22 cellular contexts compared by ENCODE assay signal in the genomic region with DNA sequence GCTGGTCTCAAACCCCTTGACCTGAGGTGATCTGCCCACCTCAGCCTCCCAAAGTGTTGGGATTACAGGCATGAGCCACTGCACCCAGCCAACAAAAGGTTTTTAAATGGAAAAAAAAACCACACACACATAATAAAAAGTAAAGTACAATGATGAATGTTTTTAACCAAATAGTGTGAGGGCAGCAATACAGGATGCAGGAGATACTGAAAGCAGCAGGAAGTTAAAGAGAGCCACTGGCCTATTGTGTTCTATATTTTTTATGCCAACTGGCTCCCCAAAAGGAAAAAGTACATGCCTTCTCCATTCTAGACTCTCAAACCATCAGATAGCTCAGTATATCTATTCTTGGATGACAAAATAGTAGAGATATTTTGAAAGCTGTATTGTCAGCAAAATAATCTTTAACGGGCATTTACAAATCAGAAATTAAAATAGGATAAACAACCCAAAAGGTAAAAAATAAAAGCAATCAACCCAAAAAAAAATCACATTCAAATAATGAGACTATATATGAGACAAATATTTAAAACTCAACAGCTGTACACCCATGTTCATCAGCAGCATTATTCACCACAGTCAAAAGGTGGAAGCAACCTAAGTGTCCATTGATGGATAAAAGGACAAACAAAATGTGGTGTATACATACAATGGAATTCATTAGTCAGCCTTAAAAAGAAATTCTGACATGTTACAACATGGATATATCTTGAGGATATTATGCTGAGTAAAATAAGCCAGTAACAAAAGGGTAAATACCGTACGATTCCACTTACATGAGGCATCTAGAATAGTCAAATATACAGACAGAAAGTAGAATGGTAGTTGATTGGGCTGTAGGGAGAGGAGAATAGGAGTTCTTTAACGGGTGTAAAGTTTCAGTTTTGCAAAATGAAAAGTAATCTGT. TPM values are rescaled to one million over a fixed set of nuclear protein-coding genes. Genes with fewer than 3 reads are reported as not detected.
DNase-seq lines count a peak whose midpoint lies in the region; ATAC-seq, FAIRE-seq and TF ChIP-seq lines count a peak whose summit lies in the region.
"Had no signal": no experiment of that assay in that cellular context is flagged by ENCODE, and none has a peak within 500 bp of the region (broad histone marks: within the 10 kb centered on the region; RNA-seq: fewer than 3 reads in every experiment).

No MANE protein-coding gene starts in this region.

- POLR2A ChIA-PET in HepG2 (lab: Yijun Ruan, JAX), result no interaction called here

- H3K36me3 Mint-ChIP-seq in activated naive CD8-positive, alpha-beta T cell treated with anti-CD3 and anti-CD28 coated beads, Interleukin-2, amount 50 U/mL, for 24 hours (ENCODE audit: low read depth), result peaks cover 36% of the 10 kb centered on the region

- H3K27me3 ChIP-seq in HepG2 (ENCODE audit: control insufficient read depth in 1 of 2, insufficient read depth in 2 of 2, low read length in 2 of 2) (no peaks in the 10 kb centered on the region), right lobe of liver (no peaks in the 10 kb centered on the region), heart left ventricle (no peaks in the 10 kb centered on the region)
- H3K27me3 ChIP-seq: BLaER1 had no signal

- no peak for FAIRE-seq in HepG2 (lab: Jason Lieb, UNC)
- FAIRE-seq: GM12878, H54, RCC 7860 had no signal

- no peak overlapping the region for H2AFZ ChIP-seq in HepG2 (ENCODE audit: low read length)

- no peak overlapping the region for H3K27ac ChIP-seq in HepG2 (ENCODE audit: extremely low read length, insufficient read depth, low read length)
- no peak overlapping the region for H3K27ac ChIP-seq in right lobe of liver
- no peak overlapping the region for H3K27ac ChIP-seq in heart left ventricle
- H3K27ac ChIP-seq: BLaER1 had no signal

- peak overlapping the region; percentile 46 for H3K27ac Mint-ChIP-seq in activated naive CD8-positive, alpha-beta T cell treated with anti-CD3 and anti-CD28 coated beads, Interleukin-2, amount 50 U/mL, for 24 hours
- H3K27ac Mint-ChIP-seq: CD4-positive, alpha-beta T cell had no signal

- intact Hi-C loops in HepG2 (cut with micrococcal nuclease; ENCODE audit: unreplicated experiment) (no loop called here), right lobe of liver (cut with DNase I) (no loop called here), heart left ventricle (cut with DNase I) (no loop called here)

- TF ChIP-seq POLR2A in HepG2 (IDR thresholded peaks at IDR 0.05; ENCODE audit: insufficient read depth in 1 of 2, low read depth in 2 of 2, low read length in 2 of 2) (no peak), right lobe of liver (IDR thresholded peaks at IDR 0.05) (no peak), heart left ventricle (IDR thresholded peaks at IDR 0.05) (no peak)

- in situ Hi-C loops in HepG2 (cut with HindIII; ENCODE audit: extremely low pct_ligation_motif_present, low pct_unique_long_range_greater_than_20kb), result no loop called here

- H3K9me3 ChIP-seq in HepG2 (ENCODE audit: low read length) (no peaks in the 10 kb centered on the region), right lobe of liver (no peaks in the 10 kb centered on the region), heart left ventricle (no peaks in the 10 kb centered on the region)
- H3K9me3 ChIP-seq: BLaER1 had no signal

- ATAC-seq in HepG2 (no peak), right lobe of liver (no peak), heart left ventricle (no peak)
- ATAC-seq in activated naive CD8-positive, alpha-beta T cell treated with anti-CD3 and anti-CD28 coated beads, Interleukin-2, amount 50 U/mL, for 24 hours, result no peak
- ATAC-seq: GM12878 had no signal

- 98% methylated on average over 4 of the region's 4 CpGs for WGBS in HepG2 (ENCODE audit: low lambda C conversion rate)
- WGBS in right lobe of liver (ENCODE audit: insufficient coverage, low coverage, low lambda C conversion rate, missing lambda C conversion rate), result 84% methylated on average over 4 of the region's 4 CpGs
- 94 to 96% (median 96%) methylated on average over 4 of the region's 4 CpGs for WGBS in heart left ventricle, 4 donors

- peaks cover 2% of the 10 kb centered on the region for H3K4me1 Mint-ChIP-seq in activated naive CD8-positive, alpha-beta T cell treated with anti-CD3 and anti-CD28 coated beads, Interleukin-2, amount 50 U/mL, for 24 hours

- TF ChIP-seq CTCF in HepG2 (CRISPR knock-in tag; IDR thresholded peaks at IDR 0.05) (no peak), right lobe of liver (IDR thresholded peaks at IDR 0.05) (no peak), epithelial cell of esophagus (IDR thresholded peaks at IDR 0.05; ENCODE audit: insufficient read depth, low read depth, low read length, missing control alignments) (no peak), heart left ventricle (IDR thresholded peaks at IDR 0.05) (no peak)

- no peak overlapping the region for H3K9ac ChIP-seq in HepG2 (ENCODE audit: insufficient read depth, low read depth, low read length)
- H3K9ac ChIP-seq: BLaER1 had no signal

- H3K4me3 Mint-ChIP-seq in activated naive CD8-positive, alpha-beta T cell treated with anti-CD3 and anti-CD28 coated beads, Interleukin-2, amount 50 U/mL, for 24 hours, result no peak overlapping the region
- H3K4me3 Mint-ChIP-seq: CD4-positive, alpha-beta T cell had no signal

- CTCF ChIA-PET in HepG2 (lab: Yijun Ruan, JAX; ENCODE audit: low intra/inter-chr PET ratio, low total read pairs), result no interaction called here

- H3K27me3 Mint-ChIP-seq in activated naive CD8-positive, alpha-beta T cell treated with anti-CD3 and anti-CD28 coated beads, Interleukin-2, amount 50 U/mL, for 24 hours, result no peaks in the 10 kb centered on the region
- H3K27me3 Mint-ChIP-seq: CD4-positive, alpha-beta T cell had no signal

- TF ChIP-seq EP300 in HepG2 (IDR thresholded peaks at IDR 0.05; ENCODE audit: low read depth in 2 of 2, low read length in 2 of 2) (no peak), HepG2 (CRISPR knock-in tag; IDR thresholded peaks at IDR 0.05; ENCODE audit: borderline replicate concordance) (no peak)

- H3K4me1 ChIP-seq in HepG2 (ENCODE audit: insufficient read depth, low read length) (no peaks in the 10 kb centered on the region), right lobe of liver (no peaks in the 10 kb centered on the region), heart left ventricle (no peaks in the 10 kb centered on the region)
- H3K4me1 ChIP-seq: BLaER1 had no signal

- H3K4me2 ChIP-seq in HepG2 (ENCODE audit: low read depth, low read length), result no peak overlapping the region
- H3K4me2 ChIP-seq: BLaER1 had no signal

- peaks cover 13 to 54% of the 10 kb centered on the region in 2 experiments for H3K36me3 ChIP-seq in HepG2 (replicated peaks in 1 of 2; ENCODE audit: control insufficient read depth in 1 of 2, insufficient read depth in 2 of 2, low read length in 2 of 2)
- H3K36me3 ChIP-seq in right lobe of liver, result peaks cover 0 to 63% (median 17%) of the 10 kb centered on the region in 4 donors
- H3K36me3 ChIP-seq in heart left ventricle, result peaks cover 0 to 96% (median 84%) of the 10 kb centered on the region in 9 donors

- no peak for TF ChIP-seq RAD21 in HepG2 (CRISPR knock-in tag; IDR thresholded peaks at IDR 0.05)

- H3K9me3 Mint-ChIP-seq in activated naive CD8-positive, alpha-beta T cell treated with anti-CD3 and anti-CD28 coated beads, Interleukin-2, amount 50 U/mL, for 24 hours, result no peaks in the 10 kb centered on the region
- H3K9me3 Mint-ChIP-seq: CD4-positive, alpha-beta T cell had no signal

- no peaks in the 10 kb centered on the region for H3K79me2 ChIP-seq in HepG2 (ENCODE audit: insufficient read depth, low read length)

- no peaks in the 10 kb centered on the region for H4K20me1 ChIP-seq in HepG2 (ENCODE audit: insufficient read depth, low read length)
- H4K20me1 ChIP-seq: BLaER1 had no signal

- BruUV-seq in HepG2 (replicated peaks; lab: Mats Ljungman, UMichigan), result no TSS peak

- DNase-seq in HepG2 (ENCODE audit: low spot score) (no peak), right lobe of liver (no peak), epithelial cell of esophagus (ENCODE audit: low read depth) (peak; percentile 91), OCI-M2 (lab: John Stamatoyannopoulos, UW; ENCODE audit: unreplicated experiment) (no peak), heart left ventricle (no peak), kidney glomerular epithelial cell (lab: John Stamatoyannopoulos, UW) (no peak)
- no peak for DNase-seq in activated naive CD8-positive, alpha-beta T cell treated with anti-CD3 and anti-CD28 coated beads, Interleukin-2, amount 50 U/mL, for 24 hours
- DNase-seq: ACHN; CD4-positive, alpha-beta T cell; COR-L47; DMS79 treated with DMSO at 0.1 percent for 48 hours; KG1; NCI-H1092 treated with DMSO at 0.1 percent for 48 hours; NCI-H2029 treated with DMSO at 0.1 percent for 48 hours; NCI-H2171 treated with DMSO at 0.1 percent for 48 hours; NCI-H446; NCI-H526; Right ventricle myocardium superior had no signal

- H3K4me3 ChIP-seq in HepG2 (replicated peaks in 1 of 3; ENCODE audit: insufficient read depth in 1 of 3, low read depth in 2 of 3, low read length in 3 of 3), result no peak overlapping the region
- H3K4me3 ChIP-seq in right lobe of liver, result no peak overlapping the region
- H3K4me3 ChIP-seq in epithelial cell of esophagus (ENCODE audit: low read length), result no peak overlapping the region
- H3K4me3 ChIP-seq in heart left ventricle, result no peak overlapping the region
- H3K4me3 ChIP-seq: BLaER1, GM12878 had no signal

RNA-seq across cellular contexts. Expression of a gene that starts 26.2 kb away (rescaled TPM):
- 8.7 and 13.3 TPM in 2 replicates for total RNA-seq in HepG2 (2016; rRNA removed; fragmentation: Illumina TruSeq; extraction: Trizol)
- total RNA-seq in HepG2 (2016; cell fraction: cytosol; rRNA removed; fragmentation: Illumina TruSeq; extraction: Trizol; ENCODE audit: low read depth), result 0.88 and 1.0 TPM in 2 replicates
- 8.7 and 14.2 TPM in 2 replicates for total RNA-seq in HepG2 (2016; cell fraction: insoluble cytoplasmic fraction; rRNA removed; fragmentation: Illumina TruSeq; extraction: Trizol)
- 5.0 and 5.9 TPM in 2 replicates for total RNA-seq in HepG2 (2016; cell fraction: membrane; rRNA removed; fragmentation: Illumina TruSeq; extraction: Trizol)
- 5.4 TPM in 2 replicates for total RNA-seq in HepG2 (2016; cell fraction: nucleus; rRNA removed; fragmentation: Illumina TruSeq; extraction: Trizol)
- 3.0 and 3.8 TPM in 2 replicates for polyA plus RNA-seq in HepG2 (2011; rRNA removed)
- polyA plus RNA-seq in HepG2 (2011; cell fraction: cytosol; rRNA removed), result 1.4 and 2.1 TPM in 2 replicates
- polyA plus RNA-seq in HepG2 (2011; cell fraction: nucleus; rRNA removed), result 0.66 and 1.2 TPM in 2 replicates
- 3.4 and 5.6 TPM in 2 replicates for polyA plus RNA-seq in HepG2 (2012)
- 0.46 and 0.78 TPM in 2 replicates for polyA plus RNA-seq in HepG2 (2016; cell fraction: cytosol; fragmentation: Illumina TruSeq; extraction: Trizol; ENCODE audit: low read depth)
- 12.1 and 12.2 TPM in 2 replicates for polyA plus RNA-seq in HepG2 (2016; cell fraction: insoluble cytoplasmic fraction; fragmentation: Illumina TruSeq; extraction: Trizol; ENCODE audit: low read depth)
- polyA plus RNA-seq in HepG2 (2016; cell fraction: membrane; fragmentation: Illumina TruSeq; extraction: Trizol; ENCODE audit: low read depth), result 2.2 and 2.3 TPM in 2 replicates
- polyA plus RNA-seq in HepG2 (2016; cell fraction: nucleus; fragmentation: Illumina TruSeq; extraction: Trizol; ENCODE audit: insufficient read depth, low read depth), result 5.9 and 6.7 TPM in 2 replicates
- polyA minus RNA-seq in HepG2 (2011; rRNA and poly(A)+ RNA removed; ENCODE audit: low replicate concordance), result 0.96 and 2.2 TPM in 2 replicates
- 1.6 and 1.8 TPM in 2 replicates for polyA minus RNA-seq in HepG2 (2011; cell fraction: cytosol; rRNA and poly(A)+ RNA removed)
- 1.9 and 2.5 TPM in 2 replicates for polyA minus RNA-seq in HepG2 (2011; cell fraction: nucleus; rRNA and poly(A)+ RNA removed)
- total RNA-seq in right lobe of liver, result 1 to 10 TPM; 2.5 to 4.2 (median 3.4) TPM
- 1 to 10 TPM; 3.2 to 9.4 (median 5.6) TPM for total RNA-seq in heart left ventricle
- 1 to 10 TPM; 3.4 to 4.7 TPM for polyA plus RNA-seq in heart left ventricle

RNA-seq across cellular contexts. Expression of a gene that starts 26.4 kb away (rescaled TPM):
- total RNA-seq in HepG2 (2016; rRNA removed; fragmentation: Illumina TruSeq; extraction: Trizol), result 16.3 and 17.6 TPM in 2 replicates
- 5.0 and 7.2 TPM in 2 replicates for total RNA-seq in HepG2 (2016; cell fraction: cytosol; rRNA removed; fragmentation: Illumina TruSeq; extraction: Trizol; ENCODE audit: low read depth)
- total RNA-seq in HepG2 (2016; cell fraction: insoluble cytoplasmic fraction; rRNA removed; fragmentation: Illumina TruSeq; extraction: Trizol), result 16.6 and 17.0 TPM in 2 replicates
- 5.5 and 5.7 TPM in 2 replicates for total RNA-seq in HepG2 (2016; cell fraction: membrane; rRNA removed; fragmentation: Illumina TruSeq; extraction: Trizol)
- 24.9 TPM in 2 replicates for total RNA-seq in HepG2 (2016; cell fraction: nucleus; rRNA removed; fragmentation: Illumina TruSeq; extraction: Trizol)
- polyA plus RNA-seq in HepG2 (2011; rRNA removed), result 11.1 and 12.7 TPM in 2 replicates
- 5.1 and 7.4 TPM in 2 replicates for polyA plus RNA-seq in HepG2 (2011; cell fraction: cytosol; rRNA removed)
- 20.0 and 23.9 TPM in 2 replicates for polyA plus RNA-seq in HepG2 (2011; cell fraction: nucleus; rRNA removed)
- polyA plus RNA-seq in HepG2 (2012), result 7.9 and 8.6 TPM in 2 replicates
- 0.35 and 0.62 TPM in 2 replicates for polyA plus RNA-seq in HepG2 (2016; cell fraction: cytosol; fragmentation: Illumina TruSeq; extraction: Trizol; ENCODE audit: low read depth)
- 6.1 and 6.9 TPM in 2 replicates for polyA plus RNA-seq in HepG2 (2016; cell fraction: insoluble cytoplasmic fraction; fragmentation: Illumina TruSeq; extraction: Trizol; ENCODE audit: low read depth)
- 0.68 and 0.74 TPM in 2 replicates for polyA plus RNA-seq in HepG2 (2016; cell fraction: membrane; fragmentation: Illumina TruSeq; extraction: Trizol; ENCODE audit: low read depth)
- polyA plus RNA-seq in HepG2 (2016; cell fraction: nucleus; fragmentation: Illumina TruSeq; extraction: Trizol; ENCODE audit: insufficient read depth, low read depth), result 20.2 and 22.8 TPM in 2 replicates
- 21.1 and 25.1 TPM in 2 replicates for polyA minus RNA-seq in HepG2 (2011; rRNA and poly(A)+ RNA removed; ENCODE audit: low replicate concordance)
- polyA minus RNA-seq in HepG2 (2011; cell fraction: cytosol; rRNA and poly(A)+ RNA removed), result 11.4 and 11.5 TPM in 2 replicates
- 52.8 and 57.9 TPM in 2 replicates for polyA minus RNA-seq in HepG2 (2011; cell fraction: nucleus; rRNA and poly(A)+ RNA removed)
- total RNA-seq in right lobe of liver, result 10 to 100 TPM in 3 of 6 experiments, 1 to 10 TPM in 3; 7.7 to 11.7 (median 9.2) TPM
- total RNA-seq in heart left ventricle, result 10 to 100 TPM; 16.3 to 22.8 (median 18.8) TPM
- polyA plus RNA-seq in heart left ventricle, result 1 to 10 TPM; 6.7 to 8.0 TPM

RNA-seq across cellular contexts. Expression of a gene that starts 46.2 kb away (rescaled TPM):
- 26.1 and 42.8 TPM in 2 replicates for total RNA-seq in HepG2 (2016; rRNA removed; fragmentation: Illumina TruSeq; extraction: Trizol)
- total RNA-seq in HepG2 (2016; cell fraction: cytosol; rRNA removed; fragmentation: Illumina TruSeq; extraction: Trizol; ENCODE audit: low read depth), result 8.2 and 8.7 TPM in 2 replicates
- 27.2 and 41.7 TPM in 2 replicates for total RNA-seq in HepG2 (2016; cell fraction: insoluble cytoplasmic fraction; rRNA removed; fragmentation: Illumina TruSeq; extraction: Trizol)
- 25.1 and 25.7 TPM in 2 replicates for total RNA-seq in HepG2 (2016; cell fraction: membrane; rRNA removed; fragmentation: Illumina TruSeq; extraction: Trizol)
- 25.3 and 28.5 TPM in 2 replicates for total RNA-seq in HepG2 (2016; cell fraction: nucleus; rRNA removed; fragmentation: Illumina TruSeq; extraction: Trizol)
- 9.1 and 10.2 TPM in 2 replicates for polyA plus RNA-seq in HepG2 (2011; rRNA removed)
- polyA plus RNA-seq in HepG2 (2011; cell fraction: cytosol; rRNA removed), result 3.4 and 5.9 TPM in 2 replicates
- polyA plus RNA-seq in HepG2 (2011; cell fraction: nucleus; rRNA removed), result 6.1 and 9.2 TPM in 2 replicates
- 9.2 and 14.6 TPM in 2 replicates for polyA plus RNA-seq in HepG2 (2012)
- polyA plus RNA-seq in HepG2 (2016; cell fraction: cytosol; fragmentation: Illumina TruSeq; extraction: Trizol; ENCODE audit: low read depth), result 5.6 and 6.5 TPM in 2 replicates
- polyA plus RNA-seq in HepG2 (2016; cell fraction: insoluble cytoplasmic fraction; fragmentation: Illumina TruSeq; extraction: Trizol; ENCODE audit: low read depth), result 35.9 and 36.0 TPM in 2 replicates
- 13.2 and 13.7 TPM in 2 replicates for polyA plus RNA-seq in HepG2 (2016; cell fraction: membrane; fragmentation: Illumina TruSeq; extraction: Trizol; ENCODE audit: low read depth)
- polyA plus RNA-seq in HepG2 (2016; cell fraction: nucleus; fragmentation: Illumina TruSeq; extraction: Trizol; ENCODE audit: insufficient read depth, low read depth), result 24.3 and 24.4 TPM in 2 replicates
- polyA minus RNA-seq in HepG2 (2011; rRNA and poly(A)+ RNA removed; ENCODE audit: low replicate concordance), result 6.1 and 18.1 TPM in 2 replicates
- polyA minus RNA-seq in HepG2 (2011; cell fraction: cytosol; rRNA and poly(A)+ RNA removed), result 11.7 and 17.0 TPM in 2 replicates
- polyA minus RNA-seq in HepG2 (2011; cell fraction: nucleus; rRNA and poly(A)+ RNA removed), result 31.8 and 32.1 TPM in 2 replicates
- total RNA-seq in right lobe of liver, result 10 to 100 TPM; 10.2 to 19.0 (median 13.3) TPM
- total RNA-seq in heart left ventricle, result 10 to 100 TPM; 12.5 to 38.2 (median 19.6) TPM
- polyA plus RNA-seq in heart left ventricle, result 1 to 10 TPM; 4.9 to 5.0 TPM
